ENCODE assay signal across 8 cellular contexts in the genomic region with DNA sequence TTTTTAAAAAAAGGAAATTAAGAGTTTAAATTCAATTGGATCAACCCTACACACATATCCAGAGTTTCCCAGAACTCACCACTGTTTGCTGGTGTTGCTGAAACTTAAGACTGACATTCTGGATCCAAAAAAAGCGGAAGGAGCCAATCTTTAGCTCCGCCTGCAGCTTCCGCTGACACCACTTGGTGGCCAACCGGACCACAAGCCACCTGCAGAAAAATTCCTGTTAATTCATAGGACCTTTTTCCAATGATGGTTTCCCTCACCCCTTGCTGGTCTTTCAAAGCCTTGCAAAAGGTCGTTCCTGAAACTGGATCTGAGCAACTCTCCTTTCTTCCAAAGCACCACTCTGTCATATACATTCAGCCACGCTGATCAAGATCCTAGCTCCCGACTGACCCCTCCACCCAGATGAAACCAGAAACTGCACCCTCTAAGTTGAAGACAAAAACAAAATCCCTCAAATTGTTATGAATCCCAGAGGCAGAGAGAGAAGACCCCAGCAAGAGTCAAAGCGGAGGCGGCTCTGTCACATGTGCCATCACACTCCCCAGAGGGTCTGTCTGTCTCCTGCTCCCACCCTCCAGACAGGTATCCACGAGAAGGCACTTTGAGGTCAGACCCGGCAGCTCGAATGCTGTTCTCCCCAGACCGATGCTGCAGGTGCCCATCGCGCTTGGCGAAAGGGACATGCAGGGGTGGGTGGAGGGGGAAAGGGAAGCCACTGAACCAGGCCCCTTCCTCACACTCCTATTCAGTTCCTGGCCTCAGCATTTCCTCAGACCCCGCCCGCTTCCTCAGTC. TPM values are rescaled to one million over a fixed set of nuclear protein-coding genes. Genes with fewer than 3 reads are reported as not detected.
DNase-seq lines count a peak whose midpoint lies in the region; ATAC-seq and TF ChIP-seq lines count a peak whose summit lies in the region.

No MANE protein-coding gene starts in this region.

- peak in 2 of 5 donors; percentile 9 to 50 for DNase-seq in CD4-positive, alpha-beta memory T cell
- DNase-seq in LNCaP clone FGC (ENCODE audit: low read depth) = peak; percentile 35
- peak in 3 of 5 donors; percentile 7 to 24 (median 8) for DNase-seq in T-helper 1 cell
- DNase-seq in coronary artery (ENCODE audit: low spot score) = no peak
- DNase-seq in left colon = peak; percentile 53 to 56
- peak; percentile 48 for DNase-seq in stimulated activated naive B cell treated with anti-CD40 and anti-IgM and Interleukin-4, amounts not matched to agents 10 μg/mL and 1 μg/mL and 100 μg/mL, for 72 hours

- no peaks in the 10 kb centered on the region for H3K9me3 Mint-ChIP-seq in CD4-positive, alpha-beta memory T cell
- no peaks in the 10 kb centered on the region for H3K9me3 Mint-ChIP-seq in stimulated activated naive B cell treated with anti-CD40 and anti-IgM and Interleukin-4, amounts not matched to agents 10 μg/mL and 1 μg/mL and 100 μg/mL, for 72 hours

- POLR2A ChIA-PET in CD4-positive, alpha-beta memory T cell (lab: Charles Lee; ENCODE audit: partially characterized antibody) = interaction anchor here (0.6 to 3.7 kb wide), 23 partner anchors 10 to 309 kb away, joined by 3 to 77 read pairs (median 5); partner anchors contain the start of genes IFT20, NEK8, PIGS and PROCA1

- CTCF ChIA-PET in CD4-positive, alpha-beta memory T cell (lab: Charles Lee; ENCODE audit: partially characterized antibody) = interaction anchor here (1.6 to 6.0 kb wide), 3 partner anchors 18 to 83 kb away, joined by 3 to 51 read pairs (median 19); partner anchors contain the start of genes NEK8, SDF2, SUPT6H and TLCD1

- H3K4me3 ChIP-seq in CD4-positive, alpha-beta memory T cell (ENCODE audit: low read length in 2 of 2) = peak overlapping the region; percentile 45 to 98
- H3K4me3 ChIP-seq in LNCaP clone FGC (ENCODE audit: low read depth, low read length) (peak overlapping the region; percentile 99), coronary artery (peak overlapping the region; percentile 95)

- peak overlapping the region; percentile 85 to 98 (median 94) for H3K27ac Mint-ChIP-seq in CD4-positive, alpha-beta memory T cell
- peak overlapping the region; percentile 95 for H3K27ac Mint-ChIP-seq in stimulated activated naive B cell treated with anti-CD40 and anti-IgM and Interleukin-4, amounts not matched to agents 10 μg/mL and 1 μg/mL and 100 μg/mL, for 72 hours

- TF ChIP-seq CTCF in LNCaP clone FGC (IDR thresholded peaks at IDR 0.05; ENCODE audit: control insufficient read depth, extremely low read depth, insufficient read depth) (peak; percentile 32; the same call in 1 of the 2 replicates), coronary artery (IDR thresholded peaks at IDR 0.05) (no peak)

- H3K36me3 Mint-ChIP-seq in CD4-positive, alpha-beta memory T cell = peaks cover 36 to 54% of the 10 kb centered on the region in 2 donors
- H3K36me3 Mint-ChIP-seq in stimulated activated naive B cell treated with anti-CD40 and anti-IgM and Interleukin-4, amounts not matched to agents 10 μg/mL and 1 μg/mL and 100 μg/mL, for 72 hours = peaks cover 38 to 54% of the 10 kb centered on the region in 2 donors

- peak overlapping the region; percentile 86 to 96 (median 92) for H3K4me3 Mint-ChIP-seq in CD4-positive, alpha-beta memory T cell
- H3K4me3 Mint-ChIP-seq in stimulated activated naive B cell treated with anti-CD40 and anti-IgM and Interleukin-4, amounts not matched to agents 10 μg/mL and 1 μg/mL and 100 μg/mL, for 72 hours = peak overlapping the region; percentile 92 to 94

- intact Hi-C loops in CD4-positive, alpha-beta memory T cell (cut with micrococcal nuclease) = loop anchor here (2.0 kb wide), 1 partner anchor 45 kb away; the partner anchor contains the start of gene SPAG5
- intact Hi-C loops in left colon (cut with DNase I, micrococcal nuclease) = no loop called here

- no peaks in the 10 kb centered on the region for H3K27me3 Mint-ChIP-seq in CD4-positive, alpha-beta memory T cell
- no peaks in the 10 kb centered on the region for H3K27me3 Mint-ChIP-seq in stimulated activated naive B cell treated with anti-CD40 and anti-IgM and Interleukin-4, amounts not matched to agents 10 μg/mL and 1 μg/mL and 100 μg/mL, for 72 hours

- H3K4me1 Mint-ChIP-seq in CD4-positive, alpha-beta memory T cell = peaks cover 31 to 45% (median 40%) of the 10 kb centered on the region in 4 donors
- H3K4me1 Mint-ChIP-seq in stimulated activated naive B cell treated with anti-CD40 and anti-IgM and Interleukin-4, amounts not matched to agents 10 μg/mL and 1 μg/mL and 100 μg/mL, for 72 hours = peaks cover 28 to 44% of the 10 kb centered on the region in 2 donors

- H3K4me1 ChIP-seq in CD4-positive, alpha-beta memory T cell (ENCODE audit: insufficient read depth, low read length) = peaks cover 47% of the 10 kb centered on the region

- no peaks in the 10 kb centered on the region for H3K27me3 ChIP-seq in CD4-positive, alpha-beta memory T cell (ENCODE audit: insufficient read depth, low read length)

- H3K27ac ChIP-seq in CD4-positive, alpha-beta memory T cell (ENCODE audit: low read depth, low read length) = peak overlapping the region; percentile 91
- H3K27ac ChIP-seq in coronary artery = peak overlapping the region; percentile 83 to 94

- ATAC-seq in GM19035 (IDR thresholded peaks at IDR 0.05; ENCODE audit: unreplicated experiment) (peak; percentile 11), left colon (no peak)
- ATAC-seq in stimulated activated naive B cell treated with anti-CD40 and anti-IgM and Interleukin-4, amounts not matched to agents 10 μg/mL and 1 μg/mL and 100 μg/mL, for 72 hours (replicated peaks) = peak; percentile 21 to 22
- ATAC-seq in activated CD4-positive, CD25-positive, alpha-beta regulatory T cell treated with anti-CD3 and anti-CD28 coated beads, Interleukin-2, amount 50 U/mL, for 24 hours = no peak

- H3K9me3 ChIP-seq in CD4-positive, alpha-beta memory T cell (ENCODE audit: control insufficient read depth in 1 of 2, low read length in 2 of 2) = no peaks in the 10 kb centered on the region

- peaks cover 49% of the 10 kb centered on the region for H3K36me3 ChIP-seq in CD4-positive, alpha-beta memory T cell (ENCODE audit: insufficient read depth, low read length)

RNA-seq across cellular contexts. Expression of gene BLTP2, which starts 0.8 kb away (rescaled TPM):
- total RNA-seq in CD4-positive, alpha-beta memory T cell = 100 to 1,000 TPM; 132 to 149 TPM
- 10 to 100 TPM; 23.5 to 49.9 TPM for polyA plus RNA-seq in CD4-positive, alpha-beta memory T cell
- total RNA-seq in left colon = 100 to 1,000 TPM; 129 to 135 TPM

RNA-seq across cellular contexts. Expression of gene SDF2, which starts 17.5 kb away (rescaled TPM):
- total RNA-seq in CD4-positive, alpha-beta memory T cell = 10 to 100 TPM; 41.5 to 48.1 TPM
- 10 to 100 TPM; 56.3 to 92.0 TPM for polyA plus RNA-seq in CD4-positive, alpha-beta memory T cell
- 10 to 100 TPM; 51.1 to 52.3 TPM for total RNA-seq in left colon

RNA-seq across cellular contexts. Expression of gene SUPT6H, which starts 17.8 kb away (rescaled TPM):
- total RNA-seq in CD4-positive, alpha-beta memory T cell = 100 to 1,000 TPM in 1 of 2 experiments, 10 to 100 TPM in 1; 96.5 to 102 TPM
- 10 to 100 TPM in 1 of 2 donors, under 1 TPM in 1; 0.81 to 24.0 TPM for polyA plus RNA-seq in CD4-positive, alpha-beta memory T cell
- 10 to 100 TPM; 43.8 to 50.5 TPM for total RNA-seq in left colon

RNA-seq across cellular contexts. Expression of gene RSKR, which starts 30.2 kb away (rescaled TPM):
- total RNA-seq in CD4-positive, alpha-beta memory T cell = 10 to 100 TPM; 27.2 to 29.6 TPM
- not detected for polyA plus RNA-seq in CD4-positive, alpha-beta memory T cell
- 10 to 100 TPM; 10.2 to 13.5 TPM for total RNA-seq in left colon

RNA-seq across cellular contexts. Expression of gene SPAG5, which starts 45.4 kb away (rescaled TPM):
- 10 to 100 TPM in 1 of 2 experiments, 1 to 10 TPM in 1; 9.2 to 10.2 TPM for total RNA-seq in CD4-positive, alpha-beta memory T cell
- polyA plus RNA-seq in CD4-positive, alpha-beta memory T cell = 1 to 10 TPM in 1 of 2 donors, not detected in 1; 1.4 TPM
- total RNA-seq in left colon = 10 to 100 TPM in 1 of 2 donors, 1 to 10 TPM in 1; 9.7 to 24.4 TPM

Comparison
In these comparisons a context has a peak if more than half of its experiments do, and no peak if none do; other contexts are left out.
1. ATAC-seq: peak in GM19035 (single experiment) and stimulated activated naive B cell treated with anti-CD40 and anti-IgM and Interleukin-4, amounts not matched to agents 10 μg/mL and 1 μg/mL and 100 μg/mL, for 72 hours (2 of 2); none in left colon (single experiment) and activated CD4-positive, CD25-positive, alpha-beta regulatory T cell treated with anti-CD3 and anti-CD28 coated beads, Interleukin-2, amount 50 U/mL, for 24 hours (0 of 2).
2. Peak in every context shown above with its lines, with median percentiles within 50 percentile points of each other: H3K4me3 ChIP-seq.